24 cellular contexts compared by ENCODE assay signal in genomic region chr3:186273586-186273985, GRCh38.
"Had no signal": no experiment of that assay in that cellular context is flagged by ENCODE, and none has a peak within 500 bp of the region (broad histone marks: within the 10 kb centered on the region; RNA-seq: fewer than 3 reads in every experiment).

No MANE protein-coding gene starts in this region.

- H3K36me3 ChIP-seq: esophagus squamous epithelium, lower lobe of right lung, ovary, suprapubic skin, transverse colon, upper lobe of right lung, uterus had no signal

- H3K27me3 ChIP-seq: ovary, transverse colon, upper lobe of right lung, uterus had no signal

- H3K27ac ChIP-seq: esophagus squamous epithelium, hepatocyte, left lung, lower lobe of right lung, ovary, suprapubic skin, transverse colon, upper lobe of right lung, uterus had no signal

- DNase-seq: effector CD8-positive, alpha-beta T cell; esophagus squamous epithelium; foreskin melanocyte; kidney; left lung; lower lobe of right lung; naive thymus-derived CD8-positive, alpha-beta T cell; nephron progenitor cell; occipital lobe; ovary; retina; stimulated activated CD4-positive, alpha-beta T cell treated with anti-CD3 and anti-CD28 coated beads, Interleukin-12 subunit alpha, Interleukin-12 subunit beta, amount 100 ng/mL, for 4 hours; stimulated activated CD4-positive, alpha-beta T cell treated with anti-CD3 and anti-CD28 coated beads, Interleukin-1b, Interleukin-23, amount 100 ng/mL, for 48 hours; stimulated activated CD4-positive, alpha-beta T cell treated with anti-CD3 and anti-CD28 coated beads, Interleukin-4, amount 100 ng/mL, for 1 hour; stimulated activated CD8-positive, alpha-beta memory T cell treated with anti-CD3 and anti-CD28 coated beads, Interleukin-4, amount 100 ng/mL, for 48 hours; stimulated activated naive CD4-positive, alpha-beta T cell; stimulated activated naive CD8-positive, alpha-beta T cell treated with anti-CD3 and anti-CD28 coated beads, Interleukin-15, amount 100 ng/mL, for 72 hours; transverse colon; upper lobe of right lung; uterus had no signal

- H3K9me3 ChIP-seq: esophagus squamous epithelium, left lung, lower lobe of right lung, ovary, suprapubic skin, transverse colon, upper lobe of right lung, uterus had no signal

- H3K4me1 ChIP-seq: esophagus squamous epithelium, left lung, lower lobe of right lung, suprapubic skin, transverse colon, upper lobe of right lung, uterus had no signal

- H3K4me3 ChIP-seq: esophagus squamous epithelium, hepatocyte, left lung, lower lobe of right lung, ovary, smooth muscle cell, suprapubic skin, transverse colon, upper lobe of right lung, uterus had no signal

- ATAC-seq: left lung; lower lobe of right lung; naive thymus-derived CD8-positive, alpha-beta T cell; sciatic nerve; stimulated activated naive CD8-positive, alpha-beta T cell treated with anti-CD3 and anti-CD28 coated beads, Interleukin-15, amount 100 ng/mL, for 72 hours; upper lobe of right lung had no signal
